1 cellular context compared by ENCODE assay signal in genomic region chr2:112712903-112713584, GRCh38.
TF ChIP-seq lines count a peak whose summit lies in the region.

No MANE protein-coding gene starts in this region.

TF ChIP-seq in HepG2, 621 proteins besides CTCF, POLR2A, EP300 and RAD21 (continued from another document and continues in another):
- no peak for TF ChIP-seq ZNF275 (CRISPR knock-in tag; IDR thresholded peaks at IDR 0.05; ENCODE audit: borderline replicate concordance)
- TF ChIP-seq ZBTB40 (IDR thresholded peaks at IDR 0.05), result no peak
- TF ChIP-seq ZBTB40 (CRISPR knock-in tag; IDR thresholded peaks at IDR 0.05), result no peak
- TF ChIP-seq, protein P1, sequence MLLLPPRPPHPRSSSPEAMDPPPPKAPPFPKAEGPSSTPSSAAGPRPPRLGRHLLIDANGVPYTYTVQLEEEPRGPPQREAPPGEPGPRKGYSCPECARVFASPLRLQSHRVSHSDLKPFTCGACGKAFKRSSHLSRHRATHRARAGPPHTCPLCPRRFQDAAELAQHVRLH (CRISPR knock-in tag; IDR thresholded peaks at IDR 0.05; ENCODE audit: borderline replicate concordance, low read depth), result no peak
- no peak for TF ChIP-seq ZNF569 (CRISPR knock-in tag; IDR thresholded peaks at IDR 0.05; ENCODE audit: borderline replicate concordance)
- no peak for TF ChIP-seq ZMYM3 (CRISPR knock-in tag; IDR thresholded peaks at IDR 0.05)
- no peak for TF ChIP-seq ZNF780A (CRISPR knock-in tag; IDR thresholded peaks at IDR 0.05)
- no peak for TF ChIP-seq NFYB (CRISPR knock-in tag; IDR thresholded peaks at IDR 0.05)
- TF ChIP-seq TOPORS (CRISPR knock-in tag; IDR thresholded peaks at IDR 0.05), result no peak
- TF ChIP-seq ZNF333 (CRISPR knock-in tag; IDR thresholded peaks at IDR 0.05; ENCODE audit: borderline replicate concordance), result no peak
- TF ChIP-seq ZBTB3 (CRISPR knock-in tag; IDR thresholded peaks at IDR 0.05; ENCODE audit: borderline replicate concordance, low read depth), result no peak
- TF ChIP-seq NONO (IDR thresholded peaks at IDR 0.05), result no peak
- TF ChIP-seq NONO (CRISPR knock-in tag; conservative IDR thresholded peaks at IDR 0.05), result no peak
- TF ChIP-seq HMG20A (CRISPR knock-in tag; IDR thresholded peaks at IDR 0.05; ENCODE audit: borderline replicate concordance), result no peak
- TF ChIP-seq PHF21A (CRISPR knock-in tag; IDR thresholded peaks at IDR 0.05), result no peak
- TF ChIP-seq ZBTB8A (CRISPR knock-in tag; IDR thresholded peaks at IDR 0.05; ENCODE audit: borderline replicate concordance, low read depth), result no peak
- TF ChIP-seq BRCA1 (CRISPR knock-in tag; IDR thresholded peaks at IDR 0.05), result no peak
- TF ChIP-seq ZNF788 (CRISPR knock-in tag; IDR thresholded peaks at IDR 0.05; ENCODE audit: borderline replicate concordance), result peak; percentile 22; the same call in 1 of the 2 replicates
- TF ChIP-seq, protein P2, sequence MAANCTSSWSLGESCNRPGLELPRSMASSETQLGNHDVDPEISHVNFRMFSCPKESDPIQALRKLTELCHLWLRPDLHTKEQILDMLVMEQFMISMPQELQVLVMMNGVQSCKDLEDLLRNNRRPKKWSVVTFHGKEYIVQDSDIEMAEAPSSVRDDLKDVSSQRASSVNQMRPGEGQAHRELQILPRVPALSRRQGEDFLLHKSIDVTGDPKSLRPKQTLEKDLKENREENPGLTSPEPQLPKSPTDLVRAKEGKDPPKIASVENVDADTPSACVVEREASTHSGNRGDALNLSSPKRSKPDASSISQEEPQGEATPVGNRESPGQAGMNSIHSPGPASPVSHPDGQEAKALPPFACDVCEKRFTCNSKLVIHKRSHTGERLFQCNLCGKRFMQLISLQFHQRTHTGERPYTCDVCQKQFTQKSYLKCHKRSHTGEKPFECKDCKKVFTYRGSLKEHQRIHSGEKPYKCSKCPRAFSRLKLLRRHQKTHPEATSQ (CRISPR knock-in tag; IDR thresholded peaks at IDR 0.05; ENCODE audit: borderline replicate concordance), result no peak
- no peak for TF ChIP-seq HDAC6 (IDR thresholded peaks at IDR 0.05; ENCODE audit: low read depth, low read length)
- no peak for TF ChIP-seq ARNTL (CRISPR knock-in tag; IDR thresholded peaks at IDR 0.05)
- TF ChIP-seq POLR2AphosphoS5 (IDR thresholded peaks at IDR 0.05; ENCODE audit: low read depth, low read length), result no peak
- peak; percentile 62 for TF ChIP-seq SAP130 (CRISPR knock-in tag; IDR thresholded peaks at IDR 0.05; ENCODE audit: low read depth)
- TF ChIP-seq ZNF605 (CRISPR knock-in tag; IDR thresholded peaks at IDR 0.05), result peak; percentile 23; the same call in 1 of the 2 replicates
- TF ChIP-seq GABPA (IDR thresholded peaks at IDR 0.05; ENCODE audit: low read depth, low read length), result no peak
- TF ChIP-seq GABPA (CRISPR knock-in tag; IDR thresholded peaks at IDR 0.05; ENCODE audit: low read depth), result peak; percentile 21; the same call in 1 of the 2 replicates
- peak; percentile 87 for TF ChIP-seq HNRNPLL (IDR thresholded peaks at IDR 0.05; ENCODE audit: low read depth, low read length, poor library complexity, severe bottlenecking)
- TF ChIP-seq, protein P3, sequence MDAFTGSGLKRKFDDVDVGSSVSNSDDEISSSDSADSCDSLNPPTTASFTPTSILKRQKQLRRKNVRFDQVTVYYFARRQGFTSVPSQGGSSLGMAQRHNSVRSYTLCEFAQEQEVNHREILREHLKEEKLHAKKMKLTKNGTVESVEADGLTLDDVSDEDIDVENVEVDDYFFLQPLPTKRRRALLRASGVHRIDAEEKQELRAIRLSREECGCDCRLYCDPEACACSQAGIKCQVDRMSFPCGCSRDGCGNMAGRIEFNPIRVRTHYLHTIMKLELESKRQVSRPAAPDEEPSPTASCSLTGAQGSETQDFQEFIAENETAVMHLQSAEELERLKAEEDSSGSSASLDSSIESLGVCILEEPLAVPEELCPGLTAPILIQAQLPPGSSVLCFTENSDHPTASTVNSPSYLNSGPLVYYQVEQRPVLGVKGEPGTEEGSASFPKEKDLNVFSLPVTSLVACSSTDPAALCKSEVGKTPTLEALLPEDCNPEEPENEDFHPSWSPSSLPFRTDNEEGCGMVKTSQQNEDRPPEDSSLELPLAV (CRISPR knock-in tag; conservative IDR thresholded peaks at IDR 0.05; ENCODE audit: low read depth), result no peak
- TF ChIP-seq SP1 (IDR thresholded peaks at IDR 0.05), result no peak
- 0 out of 2 replicates have a peak, but pooled peaks have one; percentile 9 for TF ChIP-seq SP1 (CRISPR knock-in tag; IDR thresholded peaks at IDR 0.05)
- no peak for TF ChIP-seq SATB2 (CRISPR knock-in tag; IDR thresholded peaks at IDR 0.05)
- no peak for TF ChIP-seq JUN (CRISPR knock-in tag; IDR thresholded peaks at IDR 0.05)
- TF ChIP-seq HDAC2 (CRISPR knock-in tag; IDR thresholded peaks at IDR 0.05), result peak; percentile 43; the same call in 1 of the 2 replicates
- TF ChIP-seq, protein P4, sequence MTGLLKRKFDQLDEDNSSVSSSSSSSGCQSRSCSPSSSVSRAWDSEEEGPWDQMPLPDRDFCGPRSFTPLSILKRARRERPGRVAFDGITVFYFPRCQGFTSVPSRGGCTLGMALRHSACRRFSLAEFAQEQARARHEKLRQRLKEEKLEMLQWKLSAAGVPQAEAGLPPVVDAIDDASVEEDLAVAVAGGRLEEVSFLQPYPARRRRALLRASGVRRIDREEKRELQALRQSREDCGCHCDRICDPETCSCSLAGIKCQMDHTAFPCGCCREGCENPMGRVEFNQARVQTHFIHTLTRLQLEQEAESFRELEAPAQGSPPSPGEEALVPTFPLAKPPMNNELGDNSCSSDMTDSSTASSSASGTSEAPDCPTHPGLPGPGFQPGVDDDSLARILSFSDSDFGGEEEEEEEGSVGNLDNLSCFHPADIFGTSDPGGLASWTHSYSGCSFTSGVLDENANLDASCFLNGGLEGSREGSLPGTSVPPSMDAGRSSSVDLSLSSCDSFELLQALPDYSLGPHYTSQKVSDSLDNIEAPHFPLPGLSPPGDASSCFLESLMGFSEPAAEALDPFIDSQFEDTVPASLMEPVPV (CRISPR knock-in tag; IDR thresholded peaks at IDR 0.05), result no peak
- no peak for TF ChIP-seq THYN1 (CRISPR knock-in tag; IDR thresholded peaks at IDR 0.05; ENCODE audit: borderline replicate concordance, low read depth)
- no peak for TF ChIP-seq MTA1 (CRISPR knock-in tag; IDR thresholded peaks at IDR 0.05; ENCODE audit: borderline replicate concordance)
- no peak for TF ChIP-seq NR1H2 (CRISPR knock-in tag; IDR thresholded peaks at IDR 0.05; ENCODE audit: borderline replicate concordance, low read depth)
- TF ChIP-seq, protein P5, sequence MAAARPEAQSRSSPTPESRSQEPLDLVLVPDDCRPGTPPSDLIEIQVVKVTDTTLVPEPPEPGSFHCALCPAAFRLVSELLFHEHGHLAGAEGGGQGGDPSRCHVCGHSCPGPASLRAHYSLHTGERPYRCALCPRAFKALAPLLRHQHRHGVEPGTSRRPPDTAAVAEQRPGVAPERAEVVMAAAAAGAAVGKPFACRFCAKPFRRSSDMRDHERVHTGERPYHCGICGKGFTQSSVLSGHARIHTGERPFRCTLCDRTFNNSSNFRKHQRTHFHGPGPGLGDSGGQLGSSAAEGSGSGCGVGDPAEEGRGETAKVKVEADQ (CRISPR knock-in tag; IDR thresholded peaks at IDR 0.05; ENCODE audit: borderline replicate concordance), result no peak
- no peak for TF ChIP-seq ZFAT (CRISPR knock-in tag; conservative IDR thresholded peaks at IDR 0.05)
- no peak for TF ChIP-seq ZNF713 (CRISPR knock-in tag; IDR thresholded peaks at IDR 0.05)
- TF ChIP-seq ZNF770 (CRISPR knock-in tag; IDR thresholded peaks at IDR 0.05), result no peak
- TF ChIP-seq, protein P6, sequence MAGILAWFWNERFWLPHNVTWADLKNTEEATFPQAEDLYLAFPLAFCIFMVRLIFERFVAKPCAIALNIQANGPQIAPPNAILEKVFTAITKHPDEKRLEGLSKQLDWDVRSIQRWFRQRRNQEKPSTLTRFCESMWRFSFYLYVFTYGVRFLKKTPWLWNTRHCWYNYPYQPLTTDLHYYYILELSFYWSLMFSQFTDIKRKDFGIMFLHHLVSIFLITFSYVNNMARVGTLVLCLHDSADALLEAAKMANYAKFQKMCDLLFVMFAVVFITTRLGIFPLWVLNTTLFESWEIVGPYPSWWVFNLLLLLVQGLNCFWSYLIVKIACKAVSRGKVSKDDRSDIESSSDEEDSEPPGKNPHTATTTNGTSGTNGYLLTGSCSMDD (CRISPR knock-in tag; IDR thresholded peaks at IDR 0.05), result no peak
- no peak for TF ChIP-seq U2AF2 (IDR thresholded peaks at IDR 0.05; ENCODE audit: low read depth, low read length)
- TF ChIP-seq KMT2A (CRISPR knock-in tag; IDR thresholded peaks at IDR 0.05), result no peak
- TF ChIP-seq, protein P7, sequence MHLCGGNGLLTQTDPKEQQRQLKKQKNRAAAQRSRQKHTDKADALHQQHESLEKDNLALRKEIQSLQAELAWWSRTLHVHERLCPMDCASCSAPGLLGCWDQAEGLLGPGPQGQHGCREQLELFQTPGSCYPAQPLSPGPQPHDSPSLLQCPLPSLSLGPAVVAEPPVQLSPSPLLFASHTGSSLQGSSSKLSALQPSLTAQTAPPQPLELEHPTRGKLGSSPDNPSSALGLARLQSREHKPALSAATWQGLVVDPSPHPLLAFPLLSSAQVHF (CRISPR knock-in tag; IDR thresholded peaks at IDR 0.05), result no peak
- TF ChIP-seq ZNF230 (CRISPR knock-in tag; IDR thresholded peaks at IDR 0.05), result no peak
- no peak for TF ChIP-seq RXRB (CRISPR knock-in tag; IDR thresholded peaks at IDR 0.05; ENCODE audit: borderline replicate concordance)
